In genomic region chr6:29424168-29424567, GRCh38 we compare ENCODE assay signal across 37 cellular contexts. TPM values are rescaled to one million over a fixed set of nuclear protein-coding genes. Genes with fewer than 3 reads are reported as not detected.
"Had no signal": no experiment of that assay in that cellular context is flagged by ENCODE, and none has a peak within 500 bp of the region (broad histone marks: within the 10 kb centered on the region; RNA-seq: fewer than 3 reads in every experiment).

No MANE protein-coding gene starts in this region.

- H3K4me2 ChIP-seq: neural progenitor cell, smooth muscle cell had no signal

- H2AFZ ChIP-seq: neural progenitor cell, parathyroid adenoma had no signal

- H3K9me3 Mint-ChIP-seq: effector memory CD8-positive, alpha-beta T cell; nephron; neural progenitor cell; stimulated activated naive CD8-positive, alpha-beta T cell treated with anti-CD3 and anti-CD28 coated beads, Interleukin-15, amount 100 ng/mL, for 72 hours had no signal

- ATAC-seq: effector memory CD8-positive, alpha-beta T cell; heart right ventricle; left cardiac atrium; left lung; naive thymus-derived CD4-positive, alpha-beta T cell; right lobe of liver; upper lobe of right lung had no signal

- H3K27ac ChIP-seq: esophagus squamous epithelium, heart right ventricle, left lung, neural progenitor cell, parathyroid adenoma, right lobe of liver, suprapubic skin, transverse colon, upper lobe of right lung, uterus had no signal

- DNase-seq: cortex of kidney; effector memory CD8-positive, alpha-beta T cell; erythroblast; esophagus squamous epithelium; foreskin melanocyte; glutamatergic neuron; heart right ventricle; hippocampal formation; left cardiac atrium; left lung; mesenchymal stem cell; midbrain; naive thymus-derived CD4-positive, alpha-beta T cell; right lobe of liver; stimulated activated CD4-positive, alpha-beta T cell treated with anti-CD3 and anti-CD28 coated beads, Interleukin-12 subunit alpha, Interleukin-12 subunit beta, amount 100 ng/mL, for 4 hours; stimulated activated CD4-positive, alpha-beta T cell treated with anti-CD3 and anti-CD28 coated beads, Interleukin-1b, Interleukin-23, amount 100 ng/mL, for 48 hours; stimulated activated CD4-positive, alpha-beta T cell treated with anti-CD3 and anti-CD28 coated beads, Interleukin-4, amount 100 ng/mL, for 1 hour; stimulated activated CD8-positive, alpha-beta memory T cell treated with anti-CD3 and anti-CD28 coated beads, Interleukin-4, amount 100 ng/mL, for 48 hours; stimulated activated naive CD4-positive, alpha-beta T cell; transverse colon; upper lobe of right lung; uterus had no signal

- H3K79me2 ChIP-seq: parathyroid adenoma had no signal

- H3K9me3 ChIP-seq: esophagus squamous epithelium, left lung, right lobe of liver, suprapubic skin, upper lobe of right lung, uterus had no signal

- H3K27ac Mint-ChIP-seq: effector memory CD8-positive, alpha-beta T cell; naive thymus-derived CD4-positive, alpha-beta T cell; nephron; neural progenitor cell; progenitor cell of endocrine pancreas; stimulated activated naive CD8-positive, alpha-beta T cell treated with anti-CD3 and anti-CD28 coated beads, Interleukin-15, amount 100 ng/mL, for 72 hours had no signal

- FAIRE-seq: endometrium had no signal

- H3K36me3 ChIP-seq: esophagus squamous epithelium, heart right ventricle, left lung, neural progenitor cell, right lobe of liver, suprapubic skin, transverse colon, upper lobe of right lung, uterus had no signal

- H3K4me3 ChIP-seq: esophagus squamous epithelium, heart right ventricle, left lung, neural progenitor cell, right lobe of liver, smooth muscle cell, suprapubic skin, transverse colon, upper lobe of right lung, uterus had no signal

- H3K27me3 ChIP-seq: left lung, neural progenitor cell, right lobe of liver, transverse colon, upper lobe of right lung, uterus had no signal

- H3K9ac ChIP-seq: neural progenitor cell, parathyroid adenoma had no signal

- H3K4me1 ChIP-seq: esophagus squamous epithelium, heart right ventricle, left lung, neural progenitor cell, parathyroid adenoma, right lobe of liver, suprapubic skin, transverse colon, upper lobe of right lung, uterus had no signal

- H3K36me3 Mint-ChIP-seq: neural progenitor cell had no signal

- H3K4me3 Mint-ChIP-seq: effector memory CD8-positive, alpha-beta T cell; naive thymus-derived CD4-positive, alpha-beta T cell; nephron; neural progenitor cell; stimulated activated naive CD8-positive, alpha-beta T cell treated with anti-CD3 and anti-CD28 coated beads, Interleukin-15, amount 100 ng/mL, for 72 hours had no signal

- H3K4me1 Mint-ChIP-seq: nephron; neural progenitor cell; stimulated activated naive CD8-positive, alpha-beta T cell treated with anti-CD3 and anti-CD28 coated beads, Interleukin-15, amount 100 ng/mL, for 72 hours had no signal

RNA-seq across cellular contexts. Expression of gene OR12D1, which starts 9.4 kb away (rescaled TPM):
- total RNA-seq: dermis microvascular lymphatic vessel endothelial cell; esophagus squamous epithelium; heart right ventricle; kidney epithelial cell; left cardiac atrium; left lung; lower leg skin; lung microvascular endothelial cell; mucosa of gallbladder; naive thymus-derived CD4-positive, alpha-beta T cell; osteoblast; progenitor cell of endocrine pancreas; right lobe of liver; smooth muscle cell; suprapubic skin; transverse colon; upper lobe of right lung; uterus had no signal
- polyA plus RNA-seq: heart right ventricle; naive thymus-derived CD4-positive, alpha-beta T cell; smooth muscle cell; thymus had no signal

RNA-seq across cellular contexts. Expression of gene OR10C1, which starts 14.9 kb away (rescaled TPM):
- total RNA-seq: dermis microvascular lymphatic vessel endothelial cell; esophagus squamous epithelium; heart right ventricle; kidney epithelial cell; left cardiac atrium; left lung; lower leg skin; lung microvascular endothelial cell; mucosa of gallbladder; naive thymus-derived CD4-positive, alpha-beta T cell; osteoblast; progenitor cell of endocrine pancreas; right lobe of liver; smooth muscle cell; suprapubic skin; transverse colon; upper lobe of right lung; uterus had no signal
- polyA plus RNA-seq: heart right ventricle; naive thymus-derived CD4-positive, alpha-beta T cell; smooth muscle cell; thymus had no signal

RNA-seq across cellular contexts. Expression of gene OR12D2, which starts 28.7 kb away (rescaled TPM):
- total RNA-seq: dermis microvascular lymphatic vessel endothelial cell; esophagus squamous epithelium; heart right ventricle; kidney epithelial cell; left cardiac atrium; left lung; lower leg skin; lung microvascular endothelial cell; mucosa of gallbladder; naive thymus-derived CD4-positive, alpha-beta T cell; osteoblast; progenitor cell of endocrine pancreas; right lobe of liver; smooth muscle cell; suprapubic skin; transverse colon; upper lobe of right lung; uterus had no signal
- polyA plus RNA-seq: heart right ventricle; naive thymus-derived CD4-positive, alpha-beta T cell; smooth muscle cell; thymus had no signal

RNA-seq across cellular contexts. Expression of gene OR11A1, which starts 32.7 kb away (rescaled TPM):
- total RNA-seq: dermis microvascular lymphatic vessel endothelial cell; esophagus squamous epithelium; heart right ventricle; kidney epithelial cell; left cardiac atrium; left lung; lower leg skin; lung microvascular endothelial cell; mucosa of gallbladder; naive thymus-derived CD4-positive, alpha-beta T cell; osteoblast; progenitor cell of endocrine pancreas; right lobe of liver; smooth muscle cell; suprapubic skin; transverse colon; upper lobe of right lung; uterus had no signal
- polyA plus RNA-seq: heart right ventricle; naive thymus-derived CD4-positive, alpha-beta T cell; smooth muscle cell had no signal

RNA-seq across cellular contexts. Expression of gene OR2H1, which starts 32.8 kb away (rescaled TPM):
- total RNA-seq: dermis microvascular lymphatic vessel endothelial cell; esophagus squamous epithelium; heart right ventricle; kidney epithelial cell; left cardiac atrium; left lung; lower leg skin; lung microvascular endothelial cell; mucosa of gallbladder; naive thymus-derived CD4-positive, alpha-beta T cell; osteoblast; progenitor cell of endocrine pancreas; right lobe of liver; smooth muscle cell; suprapubic skin; transverse colon; upper lobe of right lung; uterus had no signal
- polyA plus RNA-seq: heart right ventricle; naive thymus-derived CD4-positive, alpha-beta T cell; smooth muscle cell had no signal
